Comparison of ENCODE assay signal across 20 cellular contexts in genomic region chr17:73357981-73358380, GRCh38. TPM values are rescaled to one million over a fixed set of nuclear protein-coding genes. Genes with fewer than 3 reads are reported as not detected.
A peak's percentile ranks its signal among the peaks of the same experiment; 100 is the strongest.
DNase-seq lines count a peak whose midpoint lies in the region; ATAC-seq and TF ChIP-seq lines count a peak whose summit lies in the region.
"Had no signal": no experiment of that assay in that cellular context is flagged by ENCODE, and none has a peak within 500 bp of the region (broad histone marks: within the 10 kb centered on the region; RNA-seq: fewer than 3 reads in every experiment).

No MANE protein-coding gene starts in this region.

- H3K9me3 ChIP-seq in stomach smooth muscle (ENCODE audit: control insufficient read depth in 2 of 2, low read length in 2 of 2), result no peaks in the 10 kb centered on the region
- H3K9me3 ChIP-seq: MG63 had no signal

- H3K4me1 Mint-ChIP-seq in brain (peaks cover 49% of the 10 kb centered on the region), osteocyte (ENCODE audit: unreplicated experiment) (peaks cover 14% of the 10 kb centered on the region)
- H3K4me1 Mint-ChIP-seq: CD4-positive, alpha-beta memory T cell had no signal

- H3K36me3 ChIP-seq in H7 (replicated peaks; ENCODE audit: control insufficient read depth, insufficient read depth, low read length) (no peaks in the 10 kb centered on the region), stomach smooth muscle (ENCODE audit: control insufficient read depth in 2 of 2, insufficient read depth in 2 of 2, low read length in 2 of 2) (no peaks in the 10 kb centered on the region)
- H3K36me3 ChIP-seq: MG63 had no signal

- H3K27ac Mint-ChIP-seq in brain (peak overlapping the region in 4 of 5 experiments; percentile 62 to 93 (median 80)), osteocyte (ENCODE audit: unreplicated experiment) (no peak overlapping the region)
- H3K27ac Mint-ChIP-seq: CD4-positive, alpha-beta memory T cell; GM23338 had no signal

- H3K27me3 Mint-ChIP-seq in brain (no peaks in the 10 kb centered on the region), osteocyte (ENCODE audit: unreplicated experiment) (no peaks in the 10 kb centered on the region)
- H3K27me3 Mint-ChIP-seq: CD4-positive, alpha-beta memory T cell had no signal

- peaks cover 52% of the 10 kb centered on the region for H3K4me1 ChIP-seq in stomach smooth muscle (ENCODE audit: control insufficient read depth, insufficient read depth, low read length)
- no peaks in the 10 kb centered on the region for H3K4me1 ChIP-seq in foreskin keratinocyte

- H3K27me3 ChIP-seq in H7 (ENCODE audit: control insufficient read depth, insufficient read depth, low read length) (no peaks in the 10 kb centered on the region), layer of hippocampus (ENCODE audit: control insufficient read depth, insufficient read depth, low read length) (no peaks in the 10 kb centered on the region), stomach smooth muscle (ENCODE audit: control insufficient read depth in 1 of 2, insufficient read depth in 2 of 2, low read length in 2 of 2) (no peaks in the 10 kb centered on the region), foreskin keratinocyte (no peaks in the 10 kb centered on the region)
- H3K27me3 ChIP-seq: MG63 had no signal

- TF ChIP-seq CTCF in brain (conservative IDR thresholded peaks at IDR 0.05) (no peak), foreskin keratinocyte (conservative IDR thresholded peaks at IDR 0.05) (no peak), osteocyte (IDR thresholded peaks at IDR 0.05) (no peak)

- no peaks in the 10 kb centered on the region for H3K9me3 Mint-ChIP-seq in brain
- no peaks in the 10 kb centered on the region for H3K9me3 Mint-ChIP-seq in osteocyte (ENCODE audit: unreplicated experiment)
- H3K9me3 Mint-ChIP-seq: CD4-positive, alpha-beta memory T cell; GM23338 had no signal

- H3K4me3 ChIP-seq in H7 (ENCODE audit: insufficient read depth, low read depth, low read length) (no peak overlapping the region), stomach smooth muscle (ENCODE audit: low read length in 2 of 2) (no peak overlapping the region)
- H3K4me3 ChIP-seq: GM23338, MG63, PC-9 had no signal

- no peak for ATAC-seq in foreskin keratinocyte
- ATAC-seq: GM23338 had no signal

- H3K27ac ChIP-seq in layer of hippocampus (ENCODE audit: low read depth, low read length), result peak overlapping the region; percentile 72
- H3K27ac ChIP-seq in stomach smooth muscle (ENCODE audit: low read length), result peak overlapping the region; percentile 92
- H3K27ac ChIP-seq in foreskin keratinocyte, result no peak overlapping the region
- H3K27ac ChIP-seq: PC-9 had no signal

- H3K9ac ChIP-seq in stomach smooth muscle (ENCODE audit: low read length in 2 of 2), result peak overlapping the region in 1 of 2 donors; percentile 44

- DNase-seq in H7, result peak; percentile 44
- DNase-seq in MV-4-11 (lab: John Stamatoyannopoulos, UW), result no peak
- DNase-seq in foreskin keratinocyte, result no peak
- no peak for DNase-seq in osteocyte (ENCODE audit: extremely low spot score, unreplicated experiment)
- DNase-seq: CD4-positive, alpha-beta memory T cell; COR-L47; HCEC 1CT; IMR-90; KG1; MG63; NCI-H1694; NCI-H2029 treated with DMSO at 0.1 percent for 48 hours; NCI-H446 treated with DMSO at 0.1 percent for 48 hours; NCI-H526 treated with DMSO at 0.1 percent for 48 hours; PC-9; SHP77 had no signal

- peaks cover 19% of the 10 kb centered on the region for H3K36me3 Mint-ChIP-seq in brain
- H3K36me3 Mint-ChIP-seq in osteocyte (ENCODE audit: unreplicated experiment), result no peaks in the 10 kb centered on the region
- H3K36me3 Mint-ChIP-seq: CD4-positive, alpha-beta memory T cell had no signal

- H3K4me3 Mint-ChIP-seq in brain (no peak overlapping the region), osteocyte (ENCODE audit: unreplicated experiment) (no peak overlapping the region)
- H3K4me3 Mint-ChIP-seq: CD4-positive, alpha-beta memory T cell; GM23338 had no signal

RNA-seq across cellular contexts. Expression of gene CDC42EP4, which starts 46.2 kb away (rescaled TPM):
- 30.7 and 32.7 TPM in 2 replicates for total RNA-seq in H7 (2014; rRNA removed; shearing (Covaris generic))
- polyA plus RNA-seq in brain (ENCODE audit: insufficient read depth, low read depth, low replicate concordance), result 110 TPM
- total RNA-seq in foreskin keratinocyte, result 18.7 and 20.3 TPM in 2 replicates
- 14.5 and 16.4 TPM in 2 replicates for polyA plus RNA-seq in foreskin keratinocyte
- total RNA-seq in osteocyte, result 32.0 and 32.7 TPM in 2 replicates
